Comparison of ENCODE assay signal across 2 cellular contexts in genomic region chr10:103457896-103458583, GRCh38.
A peak's percentile ranks its signal among the peaks of the same experiment; 100 is the strongest.
TF ChIP-seq lines count a peak whose summit lies in the region.

No MANE protein-coding gene starts in this region.

TF ChIP-seq in GM23338, 12 proteins besides CTCF, POLR2A, EP300 and RAD21:
- TF ChIP-seq NANOG (IDR thresholded peaks at IDR 0.05; ENCODE audit: borderline replicate concordance): no peak
- TF ChIP-seq EZH2 (IDR thresholded peaks at IDR 0.05; ENCODE audit: low read depth, unreplicated experiment): no peak
- no peak for TF ChIP-seq ZNF114 (CRISPR knock-in tag; IDR thresholded peaks at IDR 0.05)
- no peak for TF ChIP-seq EZH2phosphoT487 (IDR thresholded peaks at IDR 0.05; ENCODE audit: unreplicated experiment)
- TF ChIP-seq CREB1 (CRISPR knock-in tag; IDR thresholded peaks at IDR 0.05; ENCODE audit: low read depth): no peak
- no peak for TF ChIP-seq ETS1 (IDR thresholded peaks at IDR 0.05)
- no peak for TF ChIP-seq JUNB (IDR thresholded peaks at IDR 0.05; ENCODE audit: unreplicated experiment)
- no peak for TF ChIP-seq STAT1 (IDR thresholded peaks at IDR 0.05; ENCODE audit: unreplicated experiment)
- no peak for TF ChIP-seq ZNF462 (CRISPR knock-in tag; IDR thresholded peaks at IDR 0.05)

TF ChIP-seq in GM12878, 131 proteins besides CTCF, POLR2A, EP300 and RAD21:
- TF ChIP-seq SMAD5 (IDR thresholded peaks at IDR 0.05; ENCODE audit: low read depth) (no peak), ASH2L (IDR thresholded peaks at IDR 0.05; ENCODE audit: borderline replicate concordance, low read depth) (no peak), GATAD2B (conservative IDR thresholded peaks at IDR 0.05; ENCODE audit: low read depth) (0 out of 2 replicates have a peak, but pooled peaks have one; percentile 53)
